Comparison of ENCODE assay signal across 10 cellular contexts in the genomic region with DNA sequence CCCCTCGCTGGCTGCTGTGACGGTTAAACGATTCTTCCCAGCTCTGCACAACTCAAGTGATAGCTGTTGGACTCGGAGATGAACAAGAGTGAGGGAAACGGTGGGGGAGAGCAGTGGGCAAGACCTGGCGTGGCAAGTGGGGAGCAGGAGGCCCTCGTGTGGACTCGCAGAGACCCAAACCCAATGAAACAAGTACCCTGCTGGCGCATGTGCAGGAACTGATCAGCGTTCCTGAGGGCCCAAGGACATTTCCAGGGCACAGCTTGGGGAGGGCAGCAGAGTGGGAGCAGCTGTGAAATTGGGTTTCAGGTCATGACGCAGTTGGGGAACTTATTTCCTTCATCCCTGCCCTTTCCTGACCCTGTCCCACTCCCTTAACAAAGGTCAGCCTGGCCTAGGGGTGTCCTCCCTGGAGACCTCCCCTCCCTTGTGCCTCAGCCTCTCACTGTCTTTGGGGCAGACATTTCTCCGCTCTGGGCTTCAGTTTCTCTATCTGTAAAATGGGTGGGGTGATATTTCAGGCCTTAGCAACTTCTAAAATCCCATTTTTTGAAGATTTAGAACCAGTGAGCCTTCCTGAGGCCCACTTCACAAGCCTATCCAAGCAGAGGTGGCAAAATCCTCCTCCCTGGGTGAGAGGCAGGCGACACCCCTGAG. TPM values are rescaled to one million over a fixed set of nuclear protein-coding genes. Genes with fewer than 3 reads are reported as not detected.
A peak's percentile ranks its signal among the peaks of the same experiment; 100 is the strongest.
DNase-seq lines count a peak whose midpoint lies in the region; ATAC-seq and TF ChIP-seq lines count a peak whose summit lies in the region.
"Had no signal": no experiment of that assay in that cellular context is flagged by ENCODE, and none has a peak within 500 bp of the region (broad histone marks: within the 10 kb centered on the region; RNA-seq: fewer than 3 reads in every experiment).

No MANE protein-coding gene starts in this region.

- peaks cover 71% of the 10 kb centered on the region for H3K4me1 ChIP-seq in GM23338 (ENCODE audit: insufficient read depth)

- no peaks in the 10 kb centered on the region for H3K9me2 ChIP-seq in GM23338 (ENCODE audit: insufficient read depth)

- H3K27ac Mint-ChIP-seq in GM23338 (peak overlapping the region; percentile 31; the same call in 1 of the 2 replicates), memory B cell (peak overlapping the region; percentile 58)
- H3K27ac Mint-ChIP-seq in stimulated activated memory B cell treated with anti-CD40 and anti-IgM and Interleukin-4, amounts not matched to agents 10 μg/mL and 1 μg/mL and 100 μg/mL, for 72 hours = peak overlapping the region; percentile 40
- no peak overlapping the region for H3K27ac Mint-ChIP-seq in activated T-helper 17 cell treated with anti-CD3 and anti-CD28 coated beads, Interleukin-2, amount 50 U/mL, for 72 hours

- no peak for ATAC-seq in GM23338
- no peak for ATAC-seq in memory B cell (ENCODE audit: low read depth)
- ATAC-seq in stimulated activated memory B cell treated with anti-CD40 and anti-IgM and Interleukin-4, amounts not matched to agents 10 μg/mL and 1 μg/mL and 100 μg/mL, for 72 hours = no peak
- ATAC-seq in activated T-helper 17 cell treated with anti-CD3 and anti-CD28 coated beads, Interleukin-2, amount 50 U/mL, for 72 hours (replicated peaks) = no peak

- H3K27ac ChIP-seq in GM23338 (ENCODE audit: low read depth) = peak overlapping the region; percentile 39; the same call in 1 of the 2 replicates
- peak overlapping the region; percentile 84 for H3K27ac ChIP-seq in caudate nucleus (ENCODE audit: low read depth, low read length)
- H3K27ac ChIP-seq: PC-9 had no signal

- H3K36me3 ChIP-seq in GM23338 (ENCODE audit: insufficient read depth) = no peaks in the 10 kb centered on the region
- H3K36me3 ChIP-seq in H7 (replicated peaks; ENCODE audit: control insufficient read depth, insufficient read depth, low read length) = no peaks in the 10 kb centered on the region

- H3K79me2 ChIP-seq in GM23338 (replicated peaks; ENCODE audit: insufficient read depth) = peaks cover 20% of the 10 kb centered on the region

- H3K4me1 Mint-ChIP-seq in GM23338 (peaks cover 74% of the 10 kb centered on the region), memory B cell (peaks cover 29% of the 10 kb centered on the region)
- H3K4me1 Mint-ChIP-seq in stimulated activated memory B cell treated with anti-CD40 and anti-IgM and Interleukin-4, amounts not matched to agents 10 μg/mL and 1 μg/mL and 100 μg/mL, for 72 hours = peaks cover 65% of the 10 kb centered on the region
- H3K4me1 Mint-ChIP-seq in activated T-helper 17 cell treated with anti-CD3 and anti-CD28 coated beads, Interleukin-2, amount 50 U/mL, for 72 hours = peaks cover 31% of the 10 kb centered on the region

- peak overlapping the region; percentile 57 for H3K4me2 ChIP-seq in GM23338
- H3K4me2 ChIP-seq: PC-9 had no signal

- DNase-seq in GM23338 (ENCODE audit: low spot score) (no peak), caudate nucleus (lab: John Stamatoyannopoulos, UW) (no peak), memory B cell (ENCODE audit: low spot score in 2 of 2) (no peak), NCI-H526 treated with DMSO at 0.1 percent for 48 hours (lab: John Stamatoyannopoulos, UW) (no peak), H7 (no peak), pons (ENCODE audit: low spot score) (no peak)
- DNase-seq: NCI-H2081, PC-9 had no signal

- H3K9me3 Mint-ChIP-seq in GM23338 = no peaks in the 10 kb centered on the region
- H3K9me3 Mint-ChIP-seq in memory B cell = no peaks in the 10 kb centered on the region
- H3K9me3 Mint-ChIP-seq in stimulated activated memory B cell treated with anti-CD40 and anti-IgM and Interleukin-4, amounts not matched to agents 10 μg/mL and 1 μg/mL and 100 μg/mL, for 72 hours = no peaks in the 10 kb centered on the region
- H3K9me3 Mint-ChIP-seq in activated T-helper 17 cell treated with anti-CD3 and anti-CD28 coated beads, Interleukin-2, amount 50 U/mL, for 72 hours = no peaks in the 10 kb centered on the region

- no peak overlapping the region for H3K4me3 ChIP-seq in GM23338
- H3K4me3 ChIP-seq in H7 (ENCODE audit: insufficient read depth, low read depth, low read length) = no peak overlapping the region
- H3K4me3 ChIP-seq: PC-9 had no signal

- H3K27me3 Mint-ChIP-seq in GM23338 (ENCODE audit: insufficient read depth, low read depth, poor library complexity) (peaks cover 12% of the 10 kb centered on the region), memory B cell (no peaks in the 10 kb centered on the region)
- no peaks in the 10 kb centered on the region for H3K27me3 Mint-ChIP-seq in stimulated activated memory B cell treated with anti-CD40 and anti-IgM and Interleukin-4, amounts not matched to agents 10 μg/mL and 1 μg/mL and 100 μg/mL, for 72 hours
- H3K27me3 Mint-ChIP-seq in activated T-helper 17 cell treated with anti-CD3 and anti-CD28 coated beads, Interleukin-2, amount 50 U/mL, for 72 hours = no peaks in the 10 kb centered on the region

- TF ChIP-seq CTCF in GM23338 (conservative IDR thresholded peaks at IDR 0.05; ENCODE audit: low read depth in 2 of 2) = no peak

- no peaks in the 10 kb centered on the region for H3K27me3 ChIP-seq in GM23338 (ENCODE audit: insufficient read depth)
- H3K27me3 ChIP-seq in H7 (ENCODE audit: control insufficient read depth, insufficient read depth, low read length) = no peaks in the 10 kb centered on the region

- no peak overlapping the region for H3K4me3 Mint-ChIP-seq in GM23338
- H3K4me3 Mint-ChIP-seq in memory B cell = no peak overlapping the region
- no peak overlapping the region for H3K4me3 Mint-ChIP-seq in stimulated activated memory B cell treated with anti-CD40 and anti-IgM and Interleukin-4, amounts not matched to agents 10 μg/mL and 1 μg/mL and 100 μg/mL, for 72 hours
- no peak overlapping the region for H3K4me3 Mint-ChIP-seq in activated T-helper 17 cell treated with anti-CD3 and anti-CD28 coated beads, Interleukin-2, amount 50 U/mL, for 72 hours

- H3K36me3 Mint-ChIP-seq in GM23338 (ENCODE audit: low read depth) = no peaks in the 10 kb centered on the region
- peaks cover 5% of the 10 kb centered on the region for H3K36me3 Mint-ChIP-seq in memory B cell
- peaks cover 43% of the 10 kb centered on the region for H3K36me3 Mint-ChIP-seq in stimulated activated memory B cell treated with anti-CD40 and anti-IgM and Interleukin-4, amounts not matched to agents 10 μg/mL and 1 μg/mL and 100 μg/mL, for 72 hours
- H3K36me3 Mint-ChIP-seq in activated T-helper 17 cell treated with anti-CD3 and anti-CD28 coated beads, Interleukin-2, amount 50 U/mL, for 72 hours (ENCODE audit: low read depth) = peaks cover 74% of the 10 kb centered on the region

- H4K20me1 ChIP-seq in GM23338 (replicated peaks; ENCODE audit: insufficient read depth) = no peaks in the 10 kb centered on the region; the same call in 1 of the 2 replicates

- H2AFZ ChIP-seq in GM23338 = no peak overlapping the region
- H2AFZ ChIP-seq: PC-9 had no signal

- 0 out of 2 replicates have a peak, but pooled peaks cover 3% of the 10 kb centered on the region for H3F3A ChIP-seq in GM23338 (replicated peaks; ENCODE audit: low read depth)

TF ChIP-seq in GM23338, 12 proteins besides CTCF, POLR2A, EP300 and RAD21 (continues in another document):
- TF ChIP-seq ZNF114 (CRISPR knock-in tag; IDR thresholded peaks at IDR 0.05) = no peak
- TF ChIP-seq, protein P1, sequence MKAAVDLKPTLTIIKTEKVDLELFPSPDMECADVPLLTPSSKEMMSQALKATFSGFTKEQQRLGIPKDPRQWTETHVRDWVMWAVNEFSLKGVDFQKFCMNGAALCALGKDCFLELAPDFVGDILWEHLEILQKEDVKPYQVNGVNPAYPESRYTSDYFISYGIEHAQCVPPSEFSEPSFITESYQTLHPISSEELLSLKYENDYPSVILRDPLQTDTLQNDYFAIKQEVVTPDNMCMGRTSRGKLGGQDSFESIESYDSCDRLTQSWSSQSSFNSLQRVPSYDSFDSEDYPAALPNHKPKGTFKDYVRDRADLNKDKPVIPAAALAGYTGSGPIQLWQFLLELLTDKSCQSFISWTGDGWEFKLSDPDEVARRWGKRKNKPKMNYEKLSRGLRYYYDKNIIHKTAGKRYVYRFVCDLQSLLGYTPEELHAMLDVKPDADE (IDR thresholded peaks at IDR 0.05) = no peak
- TF ChIP-seq EZH2 (IDR thresholded peaks at IDR 0.05; ENCODE audit: low read depth, unreplicated experiment) = no peak
- TF ChIP-seq ZNF331 (CRISPR knock-in tag; IDR thresholded peaks at IDR 0.05; ENCODE audit: low read depth) = no peak
- TF ChIP-seq CREB1 (CRISPR knock-in tag; IDR thresholded peaks at IDR 0.05; ENCODE audit: low read depth) = no peak
- TF ChIP-seq EZH2phosphoT487 (IDR thresholded peaks at IDR 0.05; ENCODE audit: unreplicated experiment) = no peak
- TF ChIP-seq POLR2AphosphoS5 (IDR thresholded peaks at IDR 0.05; ENCODE audit: low read depth) = no peak

RNA-seq across cellular contexts. Expression of a gene that starts 27.9 kb away (rescaled TPM):
- total RNA-seq in GM23338 (2014; rRNA removed; shearing (Covaris generic)) = 45.0 and 48.0 TPM in 2 replicates
- 10.4 and 11.0 TPM in 2 replicates for polyA plus RNA-seq in GM23338 (2016; fragmentation: Nextera tagmentation; extraction: Ambion mirVana)
- total RNA-seq in activated T-helper 17 cell treated with anti-CD3 and anti-CD28 coated beads, Interleukin-2, amount 50 U/mL, for 72 hours = 100 to 1,000 TPM in 1 of 2 donors, 10 to 100 TPM in 1; 75.4 to 219 TPM
- total RNA-seq in H7 (2014; rRNA removed; shearing (Covaris generic)) = 46.4 and 53.8 TPM in 2 replicates
